ENCODE assay signal across 8 cellular contexts in genomic region chr9:79812507-79813261, GRCh38.
DNase-seq lines count a peak whose midpoint lies in the region; ATAC-seq and TF ChIP-seq lines count a peak whose summit lies in the region.

No MANE protein-coding gene starts in this region.

- peak overlapping the region; percentile 75 for H3K4me3 Mint-ChIP-seq in activated CD8-positive, alpha-beta memory T cell treated with anti-CD3 and anti-CD28 coated beads, Interleukin-2, amount 10 ng/mL, durations not matched to agents 7 days and 5 days
- no peak overlapping the region for H3K4me3 Mint-ChIP-seq in nephron progenitor cell

- peaks cover 23% of the 10 kb centered on the region for H3K27me3 Mint-ChIP-seq in activated CD8-positive, alpha-beta memory T cell treated with anti-CD3 and anti-CD28 coated beads, Interleukin-2, amount 10 ng/mL, durations not matched to agents 7 days and 5 days
- peaks cover 2% of the 10 kb centered on the region for H3K27me3 Mint-ChIP-seq in nephron progenitor cell (ENCODE audit: low read depth, poor library complexity)

- H3K4me1 Mint-ChIP-seq in activated CD8-positive, alpha-beta memory T cell treated with anti-CD3 and anti-CD28 coated beads, Interleukin-2, amount 10 ng/mL, durations not matched to agents 7 days and 5 days: peaks cover 44% of the 10 kb centered on the region
- peaks cover 34% of the 10 kb centered on the region for H3K4me1 Mint-ChIP-seq in nephron progenitor cell

- H3K36me3 Mint-ChIP-seq in activated CD8-positive, alpha-beta memory T cell treated with anti-CD3 and anti-CD28 coated beads, Interleukin-2, amount 10 ng/mL, durations not matched to agents 7 days and 5 days: peaks cover 9% of the 10 kb centered on the region
- no peaks in the 10 kb centered on the region for H3K36me3 Mint-ChIP-seq in nephron progenitor cell (ENCODE audit: low read depth)

- no peaks in the 10 kb centered on the region for H3K9me3 Mint-ChIP-seq in activated CD8-positive, alpha-beta memory T cell treated with anti-CD3 and anti-CD28 coated beads, Interleukin-2, amount 10 ng/mL, durations not matched to agents 7 days and 5 days (ENCODE audit: low read depth)
- no peaks in the 10 kb centered on the region for H3K9me3 Mint-ChIP-seq in nephron progenitor cell

- CTCF ChIA-PET in activated CD8-positive, alpha-beta memory T cell treated with anti-CD3 and anti-CD28 coated beads, Interleukin-2, amount 10 ng/mL, durations not matched to agents 7 days and 5 days (lab: Charles Lee): interaction anchor here (0.7 to 1.2 kb wide), 3 partner anchors 10 to 241 kb away, joined by 3 read pairs; partner anchors contain the start of gene TLE4

- no peak for TF ChIP-seq CTCF in nephron progenitor cell (IDR thresholded peaks at IDR 0.05)

- peak; percentile 60 for ATAC-seq in activated CD8-positive, alpha-beta memory T cell treated with anti-CD3 and anti-CD28 coated beads, Interleukin-2, amount 10 ng/mL, durations not matched to agents 7 days and 5 days
- ATAC-seq in HG02759 (IDR thresholded peaks at IDR 0.05; ENCODE audit: unreplicated experiment) (peak; percentile 87), SK-N-SH treated with all-trans-retinoic acid at 6 μM for 48 hours (no peak)

- peak; percentile 68 for DNase-seq in activated CD8-positive, alpha-beta memory T cell treated with anti-CD3 and anti-CD28 coated beads, Interleukin-2, amount 10 ng/mL, durations not matched to agents 7 days and 5 days
- no peak for DNase-seq in activated CD8-positive, alpha-beta memory T cell treated with anti-CD3 and anti-CD28 coated beads, Interleukin-2, amount 50 U/mL, for 48 hours
- peak; percentile 24 for DNase-seq in OCI-M1 (lab: John Stamatoyannopoulos, UW)
- DNase-seq in nephron progenitor cell: no peak
- DNase-seq in effector CD4-positive, alpha-beta T cell: no peak
- no peak for DNase-seq in UCSD-AML1 (lab: John Stamatoyannopoulos, UW; ENCODE audit: unreplicated experiment)

- H3K27ac Mint-ChIP-seq in activated CD8-positive, alpha-beta memory T cell treated with anti-CD3 and anti-CD28 coated beads, Interleukin-2, amount 10 ng/mL, durations not matched to agents 7 days and 5 days: peak overlapping the region; percentile 75
- peak overlapping the region; percentile 0 for H3K27ac Mint-ChIP-seq in nephron progenitor cell

TF ChIP-seq in SK-N-SH treated with all-trans-retinoic acid at 6 μM for 48 hours, 23 proteins besides CTCF, POLR2A, EP300 and RAD21:
- TF ChIP-seq POU6F1 (CRISPR knock-in tag; IDR thresholded peaks at IDR 0.05; ENCODE audit: borderline replicate concordance, low read depth) (no peak), PPARA (CRISPR knock-in tag; IDR thresholded peaks at IDR 0.05; ENCODE audit: borderline replicate concordance) (no peak), RARB (CRISPR knock-in tag; IDR thresholded peaks at IDR 0.05) (no peak), ZNF8 (CRISPR knock-in tag; IDR thresholded peaks at IDR 0.05) (no peak), ZC3H10 (CRISPR knock-in tag; IDR thresholded peaks at IDR 0.05) (no peak), ZNF70 (CRISPR knock-in tag; IDR thresholded peaks at IDR 0.05) (no peak)

Comparison
In these comparisons a context has a peak if more than half of its experiments do, and no peak if none do; other contexts are left out.
1. DNase-seq: peak in activated CD8-positive, alpha-beta memory T cell treated with anti-CD3 and anti-CD28 coated beads, Interleukin-2, amount 10 ng/mL, durations not matched to agents 7 days and 5 days (single experiment) and OCI-M1 (single experiment); none in activated CD8-positive, alpha-beta memory T cell treated with anti-CD3 and anti-CD28 coated beads, Interleukin-2, amount 50 U/mL, for 48 hours (single experiment), nephron progenitor cell (single experiment), effector CD4-positive, alpha-beta T cell (single experiment) and UCSD-AML1 (single experiment).